In the genomic region with DNA sequence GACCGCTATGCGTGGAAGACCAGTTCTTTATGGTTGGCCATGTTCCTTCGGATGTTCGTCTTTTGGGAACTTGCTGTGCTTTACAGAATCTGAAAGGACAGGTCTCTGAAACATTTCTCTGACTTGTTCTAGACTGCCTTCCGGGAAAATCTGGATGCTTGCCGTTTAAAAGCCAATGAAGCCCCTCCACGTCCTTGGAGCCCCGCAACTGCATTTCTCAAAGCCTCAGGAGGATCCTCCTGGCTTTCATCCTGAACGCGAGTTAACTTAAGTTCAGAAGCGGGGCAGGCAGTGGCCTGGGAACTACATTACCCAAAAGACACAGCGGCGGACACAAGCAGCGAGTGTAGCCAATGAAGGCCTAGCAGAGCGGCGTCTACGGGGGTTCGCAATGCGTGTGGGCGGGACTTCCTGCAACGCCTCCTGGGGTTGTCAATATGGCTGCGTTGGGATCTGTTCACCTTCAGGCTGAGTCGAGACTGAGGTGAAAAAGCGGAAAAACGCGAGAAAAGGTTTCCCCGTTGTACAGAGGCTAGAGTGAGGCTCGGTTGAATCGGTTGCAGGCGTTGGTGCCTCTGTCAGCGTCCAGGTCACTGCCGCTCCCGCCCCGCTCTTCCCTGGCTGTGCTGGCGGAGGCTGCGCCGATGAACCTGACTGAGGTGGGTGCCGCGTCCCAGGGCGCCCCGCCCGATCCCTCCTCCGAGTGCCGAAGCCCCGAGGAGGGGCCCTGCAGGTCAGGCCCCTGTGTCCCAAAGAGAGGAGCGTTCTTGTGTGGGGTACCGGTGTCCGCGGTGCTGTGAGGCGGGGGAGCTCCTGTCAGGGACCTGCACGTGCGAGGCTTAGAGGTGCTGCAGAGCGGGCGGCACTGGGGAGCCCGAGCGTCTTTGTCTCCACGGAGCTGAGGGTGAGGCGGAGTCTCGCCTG, we compare ENCODE assay signal across 8 cellular contexts. TPM values are rescaled to one million over a fixed set of nuclear protein-coding genes. Genes with fewer than 3 reads are reported as not detected.
DNase-seq lines count a peak whose midpoint lies in the region; ATAC-seq and TF ChIP-seq lines count a peak whose summit lies in the region.

A gene (plus strand): TSS at position 414 of the 924 bp plus-strand sequence. CDS start 2,455 bp downstream, outside the sequence.

- peaks cover 40% of the 10 kb centered on the region for H3K36me3 Mint-ChIP-seq in activated T-helper 17 cell treated with anti-CD3 and anti-CD28 coated beads, Interleukin-2, amount 50 U/mL, for 72 hours (ENCODE audit: low read depth)
- H3K36me3 Mint-ChIP-seq in natural killer cell = peaks cover 12% of the 10 kb centered on the region

- DNase-seq in EL (peak; percentile 92), H4 (ENCODE audit: low spot score) (peak; percentile 95), LoVo (ENCODE audit: low spot score) (peak; percentile 89), RWPE1 (ENCODE audit: low spot score) (peak; percentile 91), fibroblast of peridontal ligament (ENCODE audit: extremely low read depth) (peak; percentile 92), natural killer cell (peak; percentile 84)
- DNase-seq in stimulated activated naive CD4-positive, alpha-beta T cell (lab: John Stamatoyannopoulos, UW) = peak; percentile 80 to 90 (median 86)

- H3K27me3 Mint-ChIP-seq in activated T-helper 17 cell treated with anti-CD3 and anti-CD28 coated beads, Interleukin-2, amount 50 U/mL, for 72 hours = no peaks in the 10 kb centered on the region
- no peaks in the 10 kb centered on the region for H3K27me3 Mint-ChIP-seq in natural killer cell (ENCODE audit: low read depth in 2 of 2)

- ATAC-seq in activated T-helper 17 cell treated with anti-CD3 and anti-CD28 coated beads, Interleukin-2, amount 50 U/mL, for 72 hours (replicated peaks) = peak; percentile 100
- peak; percentile 99 to 100 (median 100) for ATAC-seq in natural killer cell

- POLR2A ChIA-PET in RWPE1 (lab: Yijun Ruan, JAX; ENCODE audit: low non-redundant PET) = interaction anchor here (1.0 kb wide), 1 partner anchor 17 kb away, joined by 3 read pairs; no protein-coding TSS in a partner anchor

- peaks cover 22% of the 10 kb centered on the region for H3K4me1 Mint-ChIP-seq in activated T-helper 17 cell treated with anti-CD3 and anti-CD28 coated beads, Interleukin-2, amount 50 U/mL, for 72 hours
- H3K4me1 Mint-ChIP-seq in natural killer cell = peaks cover 29 to 36% of the 10 kb centered on the region in 2 donors

- peak within 1 kb of the TSS; percentile 69 for H3K27ac Mint-ChIP-seq in activated T-helper 17 cell treated with anti-CD3 and anti-CD28 coated beads, Interleukin-2, amount 50 U/mL, for 72 hours
- H3K27ac Mint-ChIP-seq in natural killer cell = peak within 1 kb of the TSS; percentile 84

- peak within 1 kb of the TSS; percentile 62 for H3K27ac ChIP-seq in RWPE1

- peak within 1 kb of the TSS; percentile 88 for H3K4me3 Mint-ChIP-seq in activated T-helper 17 cell treated with anti-CD3 and anti-CD28 coated beads, Interleukin-2, amount 50 U/mL, for 72 hours
- peak within 1 kb of the TSS; percentile 94 for H3K4me3 Mint-ChIP-seq in natural killer cell

- H3K9me3 Mint-ChIP-seq in activated T-helper 17 cell treated with anti-CD3 and anti-CD28 coated beads, Interleukin-2, amount 50 U/mL, for 72 hours = peaks cover 9% of the 10 kb centered on the region
- H3K9me3 Mint-ChIP-seq in natural killer cell = peaks cover 0 to 3% of the 10 kb centered on the region in 2 donors

- intact Hi-C loops in natural killer cell (cut with micrococcal nuclease) = loop anchor here (1.0 to 5.0 kb wide), 7 partner anchors 22 to 744 kb away; a partner anchor contains a TSS

- CTCF ChIA-PET in RWPE1 (lab: Yijun Ruan, JAX) = interaction anchor here (0.7 kb wide), 1 partner anchor 307 kb away, joined by 5 read pairs; no protein-coding TSS in a partner anchor

- TF ChIP-seq CTCF in RWPE1 (conservative IDR thresholded peaks at IDR 0.05; ENCODE audit: low read depth) (no peak), natural killer cell (IDR thresholded peaks at IDR 0.05) (no peak)

RNA-seq across cellular contexts. Expression of the gene that starts here (rescaled TPM):
- total RNA-seq in H4 (2014; rRNA removed; shearing (Covaris generic)) = 3.1 and 4.5 TPM in 2 replicates
- 10 to 100 TPM in 1 of 2 donors, 1 to 10 TPM in 1; 8.3 to 12.0 TPM for total RNA-seq in activated T-helper 17 cell treated with anti-CD3 and anti-CD28 coated beads, Interleukin-2, amount 50 U/mL, for 72 hours
- total RNA-seq in natural killer cell = 10 to 100 TPM; 13.0 to 15.0 (median 13.3) TPM

Comparison
In these comparisons a context has a peak if more than half of its experiments do, and no peak if none do; other contexts are left out.
1. Peak in every context shown above with its lines: DNase-seq, ATAC-seq and H3K27ac ChIP-seq.